In genomic region chr3:109035082-109035481, GRCh38 we compare ENCODE assay signal across 35 cellular contexts.
"Had no signal": no experiment of that assay in that cellular context is flagged by ENCODE, and none has a peak within 500 bp of the region (broad histone marks: within the 10 kb centered on the region; RNA-seq: fewer than 3 reads in every experiment).

No MANE protein-coding gene starts in this region.

- H3K36me3 ChIP-seq: MG63 had no signal

- DNase-seq: Karpas-422, Kasumi-1, MG63, MM.1S, MV-4-11, NCI-H1048, NCI-H1092, NCI-H1092 treated with DMSO at 0.1 percent for 48 hours, NCI-H1105, NCI-H1105 treated with DMSO at 0.1 percent for 48 hours, NCI-H1417, NCI-H1417 treated with DMSO at 0.1 percent for 48 hours, NCI-H1436, NCI-H1436 treated with DMSO at 0.1 percent for 48 hours, NCI-H146, NCI-H1694, NCI-H1694 treated with DMSO at 0.1 percent for 48 hours, NCI-H187, NCI-H1930, NCI-H2029, NCI-H2029 treated with DMSO at 0.1 percent for 48 hours, NCI-H2081, NCI-H2081 treated with DMSO at 0.1 percent for 48 hours, NCI-H2107, NCI-H2171, NCI-H2171 treated with DMSO at 0.1 percent for 48 hours, NCI-H2227 treated with DMSO at 0.1 percent for 48 hours, NCI-H226, NCI-H345, NCI-H446, NCI-H446 treated with DMSO at 0.1 percent for 48 hours, NCI-H510A, NCI-H510A treated with DMSO at 0.1 percent for 48 hours, NCI-H524, NCI-H524 treated with DMSO at 0.1 percent for 48 hours had no signal

- H3K4me3 ChIP-seq: MG63 had no signal

- H3K9me3 ChIP-seq: MG63 had no signal
